ENCODE assay signal across 1 cellular context in the genomic region with DNA sequence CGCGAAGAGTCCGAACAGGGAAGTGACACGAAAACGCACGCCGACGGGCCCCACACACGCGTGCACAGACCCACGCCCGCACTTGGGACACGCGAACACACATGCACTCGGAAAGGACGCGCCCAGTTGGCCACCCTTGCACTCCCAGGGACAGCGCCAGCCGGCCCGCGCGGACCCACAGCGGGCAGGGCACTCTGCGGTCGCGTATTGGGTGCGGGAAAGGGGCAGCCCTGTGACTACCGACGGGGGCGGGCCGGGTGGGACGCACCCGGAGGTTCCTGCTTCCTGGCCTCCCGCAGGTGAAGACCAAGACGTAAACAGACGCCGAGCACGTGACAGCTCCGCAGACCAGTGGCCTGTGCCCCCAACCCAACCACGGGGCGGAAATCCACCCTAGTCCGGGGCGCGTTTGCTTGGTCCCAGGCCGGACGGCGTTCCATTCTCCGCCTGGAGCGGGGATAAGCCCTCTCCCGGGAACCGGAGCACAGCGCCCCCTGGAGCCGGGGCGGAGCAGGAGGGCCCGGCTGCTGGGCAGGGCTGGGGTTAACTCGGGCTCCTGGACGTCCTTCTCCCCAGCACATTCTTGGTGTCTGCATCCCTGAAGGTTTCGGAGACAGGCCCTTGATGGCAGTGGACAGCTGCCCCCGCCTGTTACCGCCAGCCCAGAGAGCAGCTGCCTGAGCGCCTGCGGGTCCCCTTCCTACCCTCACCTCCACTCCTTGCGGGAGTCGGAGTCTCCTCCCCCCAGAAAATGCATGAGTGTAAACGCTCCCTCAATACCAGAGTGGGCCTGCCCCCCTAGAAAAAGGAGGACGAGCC.
TF ChIP-seq lines count a peak whose summit lies in the region.

No MANE protein-coding gene starts in this region.

TF ChIP-seq in IMR-90, 13 proteins besides CTCF, POLR2A, EP300 and RAD21:
- TF ChIP-seq MAZ (IDR thresholded peaks at IDR 0.05; ENCODE audit: borderline replicate concordance, low read depth, low read length) (peak; percentile 48; the same call in 1 of the 2 replicates), BHLHE40 (IDR thresholded peaks at IDR 0.05; ENCODE audit: low read depth, low read length) (no peak), RFX5 (IDR thresholded peaks at IDR 0.05; ENCODE audit: low read depth, low read length) (no peak), MXI1 (IDR thresholded peaks at IDR 0.05; ENCODE audit: borderline replicate concordance, low read depth, low read length) (no peak; the same call in 1 of the 2 replicates), RCOR1 (IDR thresholded peaks at IDR 0.05; ENCODE audit: insufficient replicate concordance, low read length) (peak; percentile 45), SMC3 (IDR thresholded peaks at IDR 0.05; ENCODE audit: low read depth, low read length) (peak; percentile 23; the same call in 1 of the 2 replicates)
- TF ChIP-seq, protein P1, sequence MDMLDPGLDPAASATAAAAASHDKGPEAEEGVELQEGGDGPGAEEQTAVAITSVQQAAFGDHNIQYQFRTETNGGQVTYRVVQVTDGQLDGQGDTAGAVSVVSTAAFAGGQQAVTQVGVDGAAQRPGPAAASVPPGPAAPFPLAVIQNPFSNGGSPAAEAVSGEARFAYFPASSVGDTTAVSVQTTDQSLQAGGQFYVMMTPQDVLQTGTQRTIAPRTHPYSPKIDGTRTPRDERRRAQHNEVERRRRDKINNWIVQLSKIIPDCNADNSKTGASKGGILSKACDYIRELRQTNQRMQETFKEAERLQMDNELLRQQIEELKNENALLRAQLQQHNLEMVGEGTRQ (IDR thresholded peaks at IDR 0.05; ENCODE audit: low read depth, low read length): no peak
